Comparison of ENCODE assay signal across 9 cellular contexts in genomic region chr9:113620377-113621161, GRCh38.
DNase-seq lines count a peak whose midpoint lies in the region; ATAC-seq and TF ChIP-seq lines count a peak whose summit lies in the region.
"Had no signal": no experiment of that assay in that cellular context is flagged by ENCODE, and none has a peak within 500 bp of the region (broad histone marks: within the 10 kb centered on the region; RNA-seq: fewer than 3 reads in every experiment).

No MANE protein-coding gene starts in this region.

- peak overlapping the region; percentile 98 for H3K27ac Mint-ChIP-seq in activated T-helper 2 cell treated with anti-CD3 and anti-CD28 coated beads, Interferon-gamma antibody, Interleukin-2, Interleukin-4, amounts not matched to agents 10 μg/mL and 5 μg/mL and 100 μg/mL, durations not matched to agents 14 hours and 24 hours and 36 hours
- no peak overlapping the region for H3K27ac Mint-ChIP-seq in CD14-positive monocyte

- H3K4me1 ChIP-seq in heart left ventricle: peaks cover 4 to 87% (median 61%) of the 10 kb centered on the region in 12 donors

- intact Hi-C loops in activated T-helper 2 cell treated with anti-CD3 and anti-CD28 coated beads, Interferon-gamma antibody, Interleukin-2, Interleukin-4, amounts not matched to agents 10 μg/mL and 5 μg/mL and 100 μg/mL, durations not matched to agents 14 hours and 24 hours and 36 hours (cut with micrococcal nuclease): no loop called here
- intact Hi-C loops in heart left ventricle (cut with DNase I): loop anchor here in 7 of 10 donors (1.0 to 2.0 kb wide), 3 partner anchors 26 to 34 kb away; no protein-coding TSS in a partner anchor
- intact Hi-C loops in CD14-positive monocyte (cut with micrococcal nuclease): no loop called here

- peaks cover 69% of the 10 kb centered on the region for H3K4me1 Mint-ChIP-seq in activated T-helper 2 cell treated with anti-CD3 and anti-CD28 coated beads, Interferon-gamma antibody, Interleukin-2, Interleukin-4, amounts not matched to agents 10 μg/mL and 5 μg/mL and 100 μg/mL, durations not matched to agents 14 hours and 24 hours and 36 hours (ENCODE audit: low read depth)
- peaks cover 14% of the 10 kb centered on the region for H3K4me1 Mint-ChIP-seq in CD14-positive monocyte

- ATAC-seq in heart left ventricle (peak; percentile 68 to 80 (median 72)), HG02970 (IDR thresholded peaks at IDR 0.05; ENCODE audit: low FRiP score, unreplicated experiment) (no peak)
- ATAC-seq: naive thymus-derived CD4-positive, alpha-beta T cell had no signal

- H3K27me3 Mint-ChIP-seq in activated T-helper 2 cell treated with anti-CD3 and anti-CD28 coated beads, Interferon-gamma antibody, Interleukin-2, Interleukin-4, amounts not matched to agents 10 μg/mL and 5 μg/mL and 100 μg/mL, durations not matched to agents 14 hours and 24 hours and 36 hours (ENCODE audit: low read depth): no peaks in the 10 kb centered on the region
- peaks cover 7 to 12% (median 8%) of the 10 kb centered on the region in 3 donors for H3K27me3 Mint-ChIP-seq in CD14-positive monocyte (ENCODE audit: low read depth in 3 of 3)
- H3K27me3 Mint-ChIP-seq: naive thymus-derived CD4-positive, alpha-beta T cell had no signal

- H3K4me3 Mint-ChIP-seq in activated T-helper 2 cell treated with anti-CD3 and anti-CD28 coated beads, Interferon-gamma antibody, Interleukin-2, Interleukin-4, amounts not matched to agents 10 μg/mL and 5 μg/mL and 100 μg/mL, durations not matched to agents 14 hours and 24 hours and 36 hours (ENCODE audit: low read depth): peak overlapping the region; percentile 42
- no peak overlapping the region for H3K4me3 Mint-ChIP-seq in CD14-positive monocyte
- H3K4me3 Mint-ChIP-seq: naive thymus-derived CD4-positive, alpha-beta T cell had no signal

- no peaks in the 10 kb centered on the region for H3K27me3 ChIP-seq in heart left ventricle

- no peaks in the 10 kb centered on the region for H3K36me3 ChIP-seq in heart left ventricle

- no peaks in the 10 kb centered on the region for H3K36me3 Mint-ChIP-seq in activated T-helper 2 cell treated with anti-CD3 and anti-CD28 coated beads, Interferon-gamma antibody, Interleukin-2, Interleukin-4, amounts not matched to agents 10 μg/mL and 5 μg/mL and 100 μg/mL, durations not matched to agents 14 hours and 24 hours and 36 hours (ENCODE audit: low read depth)
- H3K36me3 Mint-ChIP-seq in CD14-positive monocyte: no peaks in the 10 kb centered on the region
- H3K36me3 Mint-ChIP-seq: naive thymus-derived CD4-positive, alpha-beta T cell had no signal

- no peaks in the 10 kb centered on the region for H3K9me3 Mint-ChIP-seq in activated T-helper 2 cell treated with anti-CD3 and anti-CD28 coated beads, Interferon-gamma antibody, Interleukin-2, Interleukin-4, amounts not matched to agents 10 μg/mL and 5 μg/mL and 100 μg/mL, durations not matched to agents 14 hours and 24 hours and 36 hours
- H3K9me3 Mint-ChIP-seq in CD14-positive monocyte: no peaks in the 10 kb centered on the region
- H3K9me3 Mint-ChIP-seq: naive thymus-derived CD4-positive, alpha-beta T cell had no signal

- H3K27ac ChIP-seq in heart left ventricle: peak overlapping the region; percentile 60 to 95 (median 86)

- H3K9me3 ChIP-seq in heart left ventricle: no peaks in the 10 kb centered on the region

- no peak for TF ChIP-seq POLR2A in heart left ventricle (IDR thresholded peaks at IDR 0.05)

- H3K4me3 ChIP-seq in heart left ventricle: peak overlapping the region in 7 of 12 donors; percentile 4 to 19 (median 9)

- WGBS in heart left ventricle, 4 donors: 11 to 26% (median 17%) methylated on average over 13 to 16 of the region's 16 CpGs

- TF ChIP-seq CTCF in heart left ventricle (IDR thresholded peaks at IDR 0.05) (no peak), CD14-positive monocyte (IDR thresholded peaks at IDR 0.05) (no peak)

- peak; percentile 60 for DNase-seq in Ammon's horn (ENCODE audit: low spot score)
- peak; percentile 84 for DNase-seq in HPDE6-E6E7 (ENCODE audit: extremely low spot score)
- DNase-seq in activated T-helper 2 cell treated with anti-CD3 and anti-CD28 coated beads, Interferon-gamma antibody, Interleukin-2, Interleukin-4, amounts not matched to agents 10 μg/mL and 5 μg/mL and 100 μg/mL, durations not matched to agents 14 hours and 24 hours and 36 hours (ENCODE audit: low spot score): no peak
- DNase-seq in heart left ventricle: peak in 4 of 5 donors; percentile 78 to 83 (median 82)
- DNase-seq in retina: peak; percentile 79
- no peak for DNase-seq in CD14-positive monocyte (ENCODE audit: low spot score)
- DNase-seq in medulla oblongata (ENCODE audit: extremely low spot score): no peak

Comparison
In these comparisons a context has a peak if more than half of its experiments do, and no peak if none do; other contexts are left out.
1. DNase-seq: peak in Ammon's horn (single experiment), HPDE6-E6E7 (single experiment), heart left ventricle (4 of 5) and retina (single experiment); none in activated T-helper 2 cell treated with anti-CD3 and anti-CD28 coated beads, Interferon-gamma antibody, Interleukin-2, Interleukin-4, amounts not matched to agents 10 μg/mL and 5 μg/mL and 100 μg/mL, durations not matched to agents 14 hours and 24 hours and 36 hours (single experiment), CD14-positive monocyte (single experiment) and medulla oblongata (single experiment).
2. intact Hi-C loops: an anchor here in heart left ventricle (1.0 to 2.0 kb wide); none called in activated T-helper 2 cell treated with anti-CD3 and anti-CD28 coated beads, Interferon-gamma antibody, Interleukin-2, Interleukin-4, amounts not matched to agents 10 μg/mL and 5 μg/mL and 100 μg/mL, durations not matched to agents 14 hours and 24 hours and 36 hours and CD14-positive monocyte.